8 cellular contexts compared by ENCODE assay signal in the genomic region with DNA sequence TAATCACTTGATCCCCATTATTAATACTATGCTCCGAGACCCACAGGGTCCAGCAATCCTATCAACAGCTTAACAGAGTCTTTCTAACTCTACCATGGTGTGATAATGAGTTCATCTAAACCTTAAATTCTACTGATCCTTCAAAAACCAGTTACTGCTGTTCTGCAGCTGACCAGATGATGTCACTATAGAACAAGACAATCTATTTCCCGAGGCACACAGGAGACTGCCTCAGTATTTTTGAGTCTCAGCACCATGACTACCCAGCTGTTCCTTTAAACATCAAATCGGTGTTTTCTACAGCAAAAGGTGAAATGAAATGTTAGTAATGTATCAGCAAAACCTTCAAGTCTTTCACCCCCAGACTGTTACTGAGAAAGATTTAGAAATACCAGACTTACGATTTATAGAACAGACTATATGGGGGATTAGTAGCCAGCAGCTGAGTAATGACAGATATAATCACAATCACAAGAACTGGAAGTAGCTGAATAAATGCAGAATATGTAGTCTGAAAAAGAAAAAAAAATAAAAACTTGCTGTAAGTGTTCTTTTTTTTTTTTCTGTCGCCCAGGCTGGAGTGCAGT. TPM values are rescaled to one million over a fixed set of nuclear protein-coding genes. Genes with fewer than 3 reads are reported as not detected.
DNase-seq lines count a peak whose midpoint lies in the region; ATAC-seq and TF ChIP-seq lines count a peak whose summit lies in the region.

No MANE protein-coding gene starts in this region.

- no peak overlapping the region for H3K27ac ChIP-seq in CD4-positive, CD25-positive, alpha-beta regulatory T cell (ENCODE audit: insufficient read depth, low read length, poor library complexity, severe bottlenecking)
- H3K27ac ChIP-seq in MM.1S (ENCODE audit: low read length): no peak overlapping the region

- H3K36me3 Mint-ChIP-seq in CD4-positive, CD25-positive, alpha-beta regulatory T cell: peaks cover 27% of the 10 kb centered on the region

- no peaks in the 10 kb centered on the region for H4K20me1 ChIP-seq in MM.1S (ENCODE audit: insufficient read depth, low read length)

- no peak overlapping the region for H3K4me3 Mint-ChIP-seq in CD4-positive, CD25-positive, alpha-beta regulatory T cell

- no peaks in the 10 kb centered on the region for H3K4me1 ChIP-seq in CD4-positive, CD25-positive, alpha-beta regulatory T cell (ENCODE audit: control insufficient read depth, insufficient read depth, low read length, poor library complexity, severe bottlenecking)
- H3K4me1 ChIP-seq in MM.1S (ENCODE audit: low read length): peaks cover 14% of the 10 kb centered on the region

- ATAC-seq in CD4-positive, CD25-positive, alpha-beta regulatory T cell (ENCODE audit: low read depth in 2 of 2): peak; percentile 90 to 95
- ATAC-seq in GM18520 (IDR thresholded peaks at IDR 0.05; ENCODE audit: unreplicated experiment): peak; percentile 65
- no peak for ATAC-seq in GM19351 (IDR thresholded peaks at IDR 0.05; ENCODE audit: unreplicated experiment)

- H3K9ac ChIP-seq in MM.1S (ENCODE audit: low read length): no peak overlapping the region

- no peaks in the 10 kb centered on the region for H3K79me2 ChIP-seq in MM.1S (ENCODE audit: low read length)

- H3K27ac Mint-ChIP-seq in CD4-positive, CD25-positive, alpha-beta regulatory T cell: peak overlapping the region; percentile 18 to 87 (median 63)

- H3K9me2 ChIP-seq in MM.1S (replicated peaks; ENCODE audit: insufficient read depth, low read length): no peaks in the 10 kb centered on the region

- H3K4me2 ChIP-seq in MM.1S (ENCODE audit: low read depth, low read length): no peak overlapping the region

- H3K27me3 ChIP-seq in CD4-positive, CD25-positive, alpha-beta regulatory T cell (ENCODE audit: control insufficient read depth, insufficient read depth, low read length): no peaks in the 10 kb centered on the region
- no peaks in the 10 kb centered on the region for H3K27me3 ChIP-seq in MM.1S (replicated peaks; ENCODE audit: insufficient read depth, low read length)

- in situ Hi-C loops in astrocyte of the spinal cord (cut with HindIII; ENCODE audit: low sequenced_read_pairs): loop anchor here (25.0 kb wide), 1 partner anchor 90 kb away; no protein-coding TSS in a partner anchor

- peak; percentile 90 for TF ChIP-seq CTCF in MM.1S (IDR thresholded peaks at IDR 0.05; ENCODE audit: low read length)
- peak; percentile 86 for TF ChIP-seq CTCF in astrocyte of the spinal cord (IDR thresholded peaks at IDR 0.05; ENCODE audit: low read depth, low read length)

- no peaks in the 10 kb centered on the region for H3K9me3 ChIP-seq in CD4-positive, CD25-positive, alpha-beta regulatory T cell (ENCODE audit: control insufficient read depth in 2 of 2, low read length in 2 of 2)
- no peaks in the 10 kb centered on the region for H3K9me3 ChIP-seq in MM.1S (replicated peaks; ENCODE audit: insufficient read depth, low read length)

- H2AFZ ChIP-seq in MM.1S (ENCODE audit: low read length): no peak overlapping the region

- peaks cover 16% of the 10 kb centered on the region for H3K36me3 ChIP-seq in CD4-positive, CD25-positive, alpha-beta regulatory T cell (ENCODE audit: control insufficient read depth, insufficient read depth, low read length)
- no peaks in the 10 kb centered on the region for H3K36me3 ChIP-seq in MM.1S (replicated peaks; ENCODE audit: insufficient read depth, low read length)

- no peaks in the 10 kb centered on the region; the same call in 1 of the 2 replicates for H3F3A ChIP-seq in MM.1S (ENCODE audit: insufficient read depth, low read length)

- DNase-seq in CD4-positive, CD25-positive, alpha-beta regulatory T cell: peak; percentile 46 to 89 (median 83)
- DNase-seq in MM.1S: peak; percentile 82
- peak; percentile 63 for DNase-seq in SHP77 treated with DMSO at 0.1 percent for 48 hours (lab: John Stamatoyannopoulos, UW)
- peak; percentile 78 for DNase-seq in astrocyte of the spinal cord (ENCODE audit: low read depth, low spot score)
- peak; percentile 38 for DNase-seq in iPS DF 4.7 (ENCODE audit: extremely low read depth, low spot score)
- DNase-seq in stimulated activated CD4-positive, alpha-beta T cell treated with anti-CD3 and anti-CD28 coated beads, TNF-alpha, amount 100 ng/mL, for 1 hour (ENCODE audit: low read depth in 3 of 3, low spot score in 1 of 3): peak in 2 of 3 donors; percentile 20 to 21

- H3K4me3 ChIP-seq in CD4-positive, CD25-positive, alpha-beta regulatory T cell (ENCODE audit: low read depth, low read length): no peak overlapping the region
- H3K4me3 ChIP-seq in MM.1S (ENCODE audit: low read length) (no peak overlapping the region), astrocyte of the spinal cord (ENCODE audit: low read depth, low read length) (no peak overlapping the region)

- no peaks in the 10 kb centered on the region for H3K27me3 Mint-ChIP-seq in CD4-positive, CD25-positive, alpha-beta regulatory T cell

- peaks cover 6 to 14% (median 9%) of the 10 kb centered on the region in 4 donors for H3K4me1 Mint-ChIP-seq in CD4-positive, CD25-positive, alpha-beta regulatory T cell

- no peaks in the 10 kb centered on the region for H3K9me3 Mint-ChIP-seq in CD4-positive, CD25-positive, alpha-beta regulatory T cell

RNA-seq across cellular contexts. Expression of a gene that starts 16.9 kb away (rescaled TPM):
- total RNA-seq in CD4-positive, CD25-positive, alpha-beta regulatory T cell: 8.2 TPM
- 1 to 10 TPM; 4.0 to 9.0 (median 5.1) TPM for polyA plus RNA-seq in CD4-positive, CD25-positive, alpha-beta regulatory T cell

RNA-seq across cellular contexts. Expression of a gene that starts 18.5 kb away (rescaled TPM):
- total RNA-seq in CD4-positive, CD25-positive, alpha-beta regulatory T cell: 4.4 TPM
- polyA plus RNA-seq in CD4-positive, CD25-positive, alpha-beta regulatory T cell: 1 to 10 TPM; 5.5 to 6.8 (median 6.1) TPM

RNA-seq across cellular contexts. Expression of a gene that starts 27.5 kb away (rescaled TPM):
- 1.2 TPM for total RNA-seq in CD4-positive, CD25-positive, alpha-beta regulatory T cell
- polyA plus RNA-seq in CD4-positive, CD25-positive, alpha-beta regulatory T cell: under 1 TPM; 0.25 to 0.86 (median 0.59) TPM

RNA-seq across cellular contexts. Expression of a gene that starts 32.7 kb away (rescaled TPM):
- 2.2 TPM for total RNA-seq in CD4-positive, CD25-positive, alpha-beta regulatory T cell
- polyA plus RNA-seq in CD4-positive, CD25-positive, alpha-beta regulatory T cell: 1 to 10 TPM in 2 of 4 donors, under 1 TPM in 2; 0.39 to 1.7 (median 1.0) TPM

RNA-seq across cellular contexts. Expression of a gene that starts 39.3 kb away (rescaled TPM):
- total RNA-seq in CD4-positive, CD25-positive, alpha-beta regulatory T cell: not detected
- polyA plus RNA-seq in CD4-positive, CD25-positive, alpha-beta regulatory T cell: under 1 TPM in 2 of 4 donors, not detected in 2; 0.09 to 0.13 TPM

Comparison
In these comparisons a context has a peak if more than half of its experiments do, and no peak if none do; other contexts are left out.
1. DNase-seq: peak in every context shown above with its lines; median percentile 83 in CD4-positive, CD25-positive, alpha-beta regulatory T cell; 82 in MM.1S; 78 in astrocyte of the spinal cord; 63 in SHP77 treated with DMSO at 0.1 percent for 48 hours; 38 in iPS DF 4.7; 20 in stimulated activated CD4-positive, alpha-beta T cell treated with anti-CD3 and anti-CD28 coated beads, TNF-alpha, amount 100 ng/mL, for 1 hour.